In the genomic region with DNA sequence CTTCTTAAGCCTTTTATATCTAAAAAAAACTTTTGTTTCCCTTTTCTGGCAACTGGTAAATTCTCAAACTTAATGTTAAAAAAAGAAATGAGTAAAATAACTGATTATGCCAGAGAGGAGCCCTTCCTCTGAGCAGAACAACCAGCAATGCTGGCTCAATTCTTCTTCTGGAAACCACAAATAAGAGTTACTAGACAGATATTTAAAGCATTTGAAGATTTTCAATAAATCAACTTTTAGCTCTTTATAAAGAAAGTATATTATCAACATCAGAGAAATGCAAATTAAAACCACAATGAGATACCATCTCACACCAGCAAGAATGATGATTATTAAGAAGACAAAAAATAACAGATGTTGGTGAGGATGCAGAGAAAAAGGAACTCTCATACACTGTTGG, we compare ENCODE assay signal across 27 cellular contexts.
"Had no signal": no experiment of that assay in that cellular context is flagged by ENCODE, and none has a peak within 500 bp of the region (broad histone marks: within the 10 kb centered on the region; RNA-seq: fewer than 3 reads in every experiment).

No MANE protein-coding gene starts in this region.

- ATAC-seq: esophagus mucosa; gastrocnemius medialis; left ventricle myocardium superior; lower lobe of right lung; naive thymus-derived CD8-positive, alpha-beta T cell; psoas muscle; right cardiac atrium; stimulated activated naive B cell treated with anti-CD40 and anti-IgM and Interleukin-4, amounts not matched to agents 10 μg/mL and 1 μg/mL and 100 μg/mL, for 72 hours; upper lobe of right lung had no signal

- H3K36me3 Mint-ChIP-seq: naive thymus-derived CD8-positive, alpha-beta T cell; stimulated activated naive B cell treated with anti-CD40 and anti-IgM and Interleukin-4, amounts not matched to agents 10 μg/mL and 1 μg/mL and 100 μg/mL, for 72 hours had no signal

- H3K9me3 Mint-ChIP-seq: dendritic cell treated with granulocyte-macrophage colony-stimulating factor and Interleukin-4, amounts not matched to agents 40 ng/mL and 50 ng/mL, for 4 days; endodermal cell had no signal

- DNase-seq: effector CD8-positive, alpha-beta T cell; endodermal cell; foreskin fibroblast; gastrocnemius medialis; head of caudate nucleus; left ventricle myocardium superior; lower lobe of right lung; naive thymus-derived CD8-positive, alpha-beta T cell; occipital lobe; ovary; posterior cingulate gyrus; psoas muscle; right cardiac atrium; sigmoid colon; spleen; stimulated activated CD4-positive, alpha-beta T cell treated with anti-CD3 and anti-CD28 coated beads, Interleukin-2, amount 100 ng/mL, for 48 hours; stimulated activated naive B cell treated with anti-CD40 and anti-IgM and Interleukin-4, amounts not matched to agents 10 μg/mL and 1 μg/mL and 100 μg/mL, for 72 hours; upper lobe of right lung; uterus had no signal

- H3K4me1 ChIP-seq: gastrocnemius medialis, lower lobe of right lung, psoas muscle, sigmoid colon, spleen, tibial nerve, upper lobe of right lung, uterus had no signal

- H3K27me3 ChIP-seq: gastrocnemius medialis, ovary, sigmoid colon, spleen, tibial nerve, upper lobe of right lung, uterus had no signal

- H3K4me1 Mint-ChIP-seq: endodermal cell; naive thymus-derived CD8-positive, alpha-beta T cell; stimulated activated naive B cell treated with anti-CD40 and anti-IgM and Interleukin-4, amounts not matched to agents 10 μg/mL and 1 μg/mL and 100 μg/mL, for 72 hours had no signal

- H3K4me3 Mint-ChIP-seq: dendritic cell treated with granulocyte-macrophage colony-stimulating factor and Interleukin-4, amounts not matched to agents 40 ng/mL and 50 ng/mL, for 4 days; endodermal cell; naive thymus-derived CD8-positive, alpha-beta T cell; stimulated activated naive B cell treated with anti-CD40 and anti-IgM and Interleukin-4, amounts not matched to agents 10 μg/mL and 1 μg/mL and 100 μg/mL, for 72 hours; stimulated activated naive CD8-positive, alpha-beta T cell treated with anti-CD3 and anti-CD28 coated beads, Interleukin-15, Interleukin-2, amounts not matched to agents 100 ng/mL and 50 ng/mL, for 24 hours had no signal

- H3K27ac ChIP-seq: epithelial cell of prostate, gastrocnemius medialis, lower lobe of right lung, ovary, psoas muscle, sigmoid colon, skin epidermis, spleen, thoracic aorta, tibial nerve, upper lobe of right lung, uterus had no signal

- H3K36me3 ChIP-seq: gastrocnemius medialis, lower lobe of right lung, ovary, sigmoid colon, spleen, thoracic aorta, tibial nerve, upper lobe of right lung, uterus had no signal

- H3K9me3 ChIP-seq: gastrocnemius medialis, lower lobe of right lung, ovary, psoas muscle, sigmoid colon, spleen, thoracic aorta, tibial nerve, upper lobe of right lung, uterus had no signal

- FAIRE-seq: keratinocyte had no signal

- H3K4me3 ChIP-seq: gastrocnemius medialis, lower lobe of right lung, ovary, psoas muscle, sigmoid colon, skin epidermis, spleen, thoracic aorta, tibial nerve, upper lobe of right lung, uterus had no signal

- H3K27ac Mint-ChIP-seq: dendritic cell treated with granulocyte-macrophage colony-stimulating factor and Interleukin-4, amounts not matched to agents 40 ng/mL and 50 ng/mL, for 4 days; endodermal cell; stimulated activated naive B cell treated with anti-CD40 and anti-IgM and Interleukin-4, amounts not matched to agents 10 μg/mL and 1 μg/mL and 100 μg/mL, for 72 hours; stimulated activated naive CD8-positive, alpha-beta T cell treated with anti-CD3 and anti-CD28 coated beads, Interleukin-15, Interleukin-2, amounts not matched to agents 100 ng/mL and 50 ng/mL, for 24 hours had no signal
